Comparison of ENCODE assay signal across 11 cellular contexts in the genomic region with DNA sequence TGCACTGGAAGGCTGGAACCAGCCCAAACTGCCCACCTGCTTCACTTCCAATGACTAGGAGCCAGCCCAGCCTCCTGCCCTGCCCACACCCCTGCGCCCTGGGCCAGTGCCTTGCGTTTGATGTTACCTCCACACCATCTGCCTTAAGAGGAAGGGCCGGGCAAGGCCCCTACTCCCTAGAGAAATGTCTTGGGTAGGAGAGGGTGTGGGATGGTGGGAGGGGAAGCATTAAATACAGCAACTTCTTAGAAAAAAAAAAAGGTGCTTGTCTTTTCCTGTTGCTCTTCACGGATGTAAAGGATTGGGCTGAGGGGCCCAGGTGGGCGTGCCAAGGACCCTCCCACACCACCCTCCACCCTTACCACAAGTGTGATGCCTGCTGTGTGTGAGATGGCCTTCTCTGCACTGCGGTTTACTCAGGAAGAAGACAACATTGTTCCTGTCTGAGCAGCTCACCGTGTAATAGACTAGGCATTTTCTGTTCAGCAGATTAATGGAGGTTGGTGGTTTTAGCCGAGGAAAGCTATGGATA.
DNase-seq lines count a peak whose midpoint lies in the region; ATAC-seq and TF ChIP-seq lines count a peak whose summit lies in the region.
"Had no signal": no experiment of that assay in that cellular context is flagged by ENCODE, and none has a peak within 500 bp of the region (broad histone marks: within the 10 kb centered on the region; RNA-seq: fewer than 3 reads in every experiment).

No MANE protein-coding gene starts in this region.

- no peaks in the 10 kb centered on the region for H3K27me3 Mint-ChIP-seq in activated naive CD4-positive, alpha-beta T cell treated with anti-CD3 and anti-CD28 coated beads, Interleukin-2, amount 50 U/mL, for 24 hours

- H3K27me3 ChIP-seq in esophagus squamous epithelium = peaks cover 0 to 11% (median 0%) of the 10 kb centered on the region in 4 donors

- no peaks in the 10 kb centered on the region for H3K9me3 Mint-ChIP-seq in activated naive CD4-positive, alpha-beta T cell treated with anti-CD3 and anti-CD28 coated beads, Interleukin-2, amount 50 U/mL, for 24 hours
- H3K9me3 Mint-ChIP-seq: H9 had no signal

- no peak for TF ChIP-seq CTCF in esophagus squamous epithelium (IDR thresholded peaks at IDR 0.05)

- H3K27ac ChIP-seq in esophagus squamous epithelium = peak overlapping the region in 2 of 4 donors; percentile 1 to 55
- H3K27ac ChIP-seq: esophagus muscularis mucosa, KMS-11 had no signal

- peak; percentile 34 for DNase-seq in GM03348 (ENCODE audit: low spot score)
- DNase-seq in T-helper 9 cell = peak; percentile 43
- peak; percentile 26 for DNase-seq in stimulated activated CD4-positive, alpha-beta T cell treated with anti-CD3 and anti-CD28 coated beads, Interleukin-4, amount 100 ng/mL, for 1 hour
- DNase-seq in esophagus squamous epithelium (lab: John Stamatoyannopoulos, UW) = no peak
- no peak for DNase-seq in anterior cingulate cortex (lab: John Stamatoyannopoulos, UW)
- DNase-seq: H9 had no signal

- H3K4me1 ChIP-seq in esophagus squamous epithelium = peaks cover 0 to 38% (median 0%) of the 10 kb centered on the region in 3 donors

- no peaks in the 10 kb centered on the region for H3K36me3 Mint-ChIP-seq in activated naive CD4-positive, alpha-beta T cell treated with anti-CD3 and anti-CD28 coated beads, Interleukin-2, amount 50 U/mL, for 24 hours

- peak overlapping the region; percentile 78 for H3K4me3 Mint-ChIP-seq in activated naive CD4-positive, alpha-beta T cell treated with anti-CD3 and anti-CD28 coated beads, Interleukin-2, amount 50 U/mL, for 24 hours
- H3K4me3 Mint-ChIP-seq: H9 had no signal

- no peaks in the 10 kb centered on the region for H3K36me3 ChIP-seq in esophagus squamous epithelium

- H3K4me1 Mint-ChIP-seq in activated naive CD4-positive, alpha-beta T cell treated with anti-CD3 and anti-CD28 coated beads, Interleukin-2, amount 50 U/mL, for 24 hours = peaks cover 77% of the 10 kb centered on the region

- peak overlapping the region in 1 of 4 donors; percentile 9 for H3K4me3 ChIP-seq in esophagus squamous epithelium

- intact Hi-C loops in esophagus squamous epithelium (cut with DNase I) = loop anchor here (10.0 kb wide), 2 partner anchors 351 to 391 kb away; no protein-coding TSS in a partner anchor

- no peak for TF ChIP-seq POLR2A in esophagus squamous epithelium (IDR thresholded peaks at IDR 0.05)

- no peaks in the 10 kb centered on the region for H3K9me3 ChIP-seq in esophagus squamous epithelium
- H3K9me3 ChIP-seq: esophagus muscularis mucosa had no signal

- peak overlapping the region; percentile 78 for H3K27ac Mint-ChIP-seq in activated naive CD4-positive, alpha-beta T cell treated with anti-CD3 and anti-CD28 coated beads, Interleukin-2, amount 50 U/mL, for 24 hours
- H3K27ac Mint-ChIP-seq: H9 had no signal

- ATAC-seq in GM21529 (IDR thresholded peaks at IDR 0.05; ENCODE audit: unreplicated experiment) (no peak), HG03025 (IDR thresholded peaks at IDR 0.05; ENCODE audit: low FRiP score, unreplicated experiment) (no peak)

- 36 to 57% methylated on average over 5 to 7 of the region's 8 CpGs for WGBS in esophagus squamous epithelium, 2 donors

Comparison
In these comparisons a context has a peak if more than half of its experiments do, and no peak if none do; other contexts are left out.
1. DNase-seq: peak in GM03348 (single experiment), T-helper 9 cell (single experiment) and stimulated activated CD4-positive, alpha-beta T cell treated with anti-CD3 and anti-CD28 coated beads, Interleukin-4, amount 100 ng/mL, for 1 hour (single experiment); none in esophagus squamous epithelium (single experiment) and anterior cingulate cortex (0 of 58).